In the genomic region with DNA sequence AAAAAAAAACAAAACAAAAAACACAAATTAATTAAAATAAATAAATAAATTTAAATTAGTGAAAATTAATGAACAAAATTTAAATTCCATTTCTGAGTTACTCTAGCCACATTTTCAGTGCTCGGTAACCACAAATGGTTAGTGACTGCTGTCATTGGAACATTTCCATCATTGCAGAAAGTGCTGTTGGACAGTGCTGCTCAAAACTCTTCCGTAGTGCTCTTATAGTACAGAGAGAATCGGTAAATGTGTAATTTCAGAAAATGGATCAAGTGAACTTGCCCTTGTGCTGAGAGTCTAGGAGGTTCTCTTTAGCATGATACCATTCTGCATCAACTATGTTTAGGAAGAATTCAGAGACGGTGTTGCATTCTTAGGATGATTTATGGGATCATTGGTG, we compare ENCODE assay signal across 16 cellular contexts. TPM values are rescaled to one million over a fixed set of nuclear protein-coding genes. Genes with fewer than 3 reads are reported as not detected.
DNase-seq lines count a peak whose midpoint lies in the region; ATAC-seq and TF ChIP-seq lines count a peak whose summit lies in the region.
"Had no signal": no experiment of that assay in that cellular context is flagged by ENCODE, and none has a peak within 500 bp of the region (broad histone marks: within the 10 kb centered on the region; RNA-seq: fewer than 3 reads in every experiment).

No MANE protein-coding gene starts in this region.

- WGBS in hepatocyte (ENCODE audit: low lambda C conversion rate, missing lambda C conversion rate), result 93% methylated on average over 4 of the region's 4 CpGs

- CTCF ChIA-PET in activated CD8-positive, alpha-beta T cell treated with anti-CD3 and anti-CD28 coated beads for 36 hours (lab: Charles Lee), result interaction anchor here (0.8 to 1.0 kb wide), 2 partner anchors 11 to 24 kb away, joined by 3 read pairs; partner anchors contain the start of gene ZNRF1
- CTCF ChIA-PET in activated CD8-positive, alpha-beta T cell treated with anti-CD3 and anti-CD28 coated beads, Interleukin-2, amount 10 ng/mL, durations not matched to agents 7 days and 5 days (lab: Charles Lee), result no interaction called here
- CTCF ChIA-PET in WTC11 (lab: Charles Lee), result no interaction called here

- H3K79me2 ChIP-seq in hepatocyte, result peaks cover 95% of the 10 kb centered on the region

- H3K36me3 Mint-ChIP-seq in activated CD8-positive, alpha-beta T cell treated with anti-CD3 and anti-CD28 coated beads for 36 hours (ENCODE audit: low read depth), result peaks cover 20% of the 10 kb centered on the region
- peaks cover 17% of the 10 kb centered on the region for H3K36me3 Mint-ChIP-seq in activated CD8-positive, alpha-beta T cell treated with anti-CD3 and anti-CD28 coated beads, Interleukin-2, amount 10 ng/mL, durations not matched to agents 7 days and 5 days (ENCODE audit: low read depth)
- H3K36me3 Mint-ChIP-seq in WTC11, result peaks cover 31% of the 10 kb centered on the region
- H3K36me3 Mint-ChIP-seq: CD4-positive, CD25-positive, alpha-beta regulatory T cell had no signal

- H3K9me3 ChIP-seq in hepatocyte (ENCODE audit: low read depth) (peaks cover 14% of the 10 kb centered on the region), right atrium auricular region (peaks cover 0 to 6% of the 10 kb centered on the region in 2 donors)

- no peak overlapping the region for H3K4me2 ChIP-seq in hepatocyte

- H4K20me1 ChIP-seq in hepatocyte (ENCODE audit: insufficient read depth, poor library complexity, severe bottlenecking), result peaks cover 11% of the 10 kb centered on the region

- ATAC-seq in activated CD8-positive, alpha-beta T cell treated with anti-CD3 and anti-CD28 coated beads for 36 hours, result no peak
- no peak for ATAC-seq in activated CD8-positive, alpha-beta T cell treated with anti-CD3 and anti-CD28 coated beads, Interleukin-2, amount 10 ng/mL, durations not matched to agents 7 days and 5 days
- no peak for ATAC-seq in WTC11
- ATAC-seq: Right ventricle myocardium inferior had no signal

- H3K27ac Mint-ChIP-seq in activated CD8-positive, alpha-beta T cell treated with anti-CD3 and anti-CD28 coated beads for 36 hours, result peak overlapping the region; percentile 21
- H3K27ac Mint-ChIP-seq in activated CD8-positive, alpha-beta T cell treated with anti-CD3 and anti-CD28 coated beads, Interleukin-2, amount 10 ng/mL, durations not matched to agents 7 days and 5 days, result no peak overlapping the region
- 0 out of 2 replicates have a peak overlapping the region, but pooled peaks have one; percentile 75 for H3K27ac Mint-ChIP-seq in WTC11

- no peak overlapping the region for H3K4me3 Mint-ChIP-seq in activated CD8-positive, alpha-beta T cell treated with anti-CD3 and anti-CD28 coated beads for 36 hours
- H3K4me3 Mint-ChIP-seq in activated CD8-positive, alpha-beta T cell treated with anti-CD3 and anti-CD28 coated beads, Interleukin-2, amount 10 ng/mL, durations not matched to agents 7 days and 5 days, result no peak overlapping the region
- H3K4me3 Mint-ChIP-seq in WTC11, result no peak overlapping the region
- H3K4me3 Mint-ChIP-seq: H9 had no signal

- H3K36me3 ChIP-seq in hepatocyte (replicated peaks; ENCODE audit: insufficient read depth, low read depth) (no peaks in the 10 kb centered on the region), right atrium auricular region (peaks cover 3% of the 10 kb centered on the region)

- POLR2A ChIA-PET in activated CD8-positive, alpha-beta T cell treated with anti-CD3 and anti-CD28 coated beads for 36 hours (lab: Charles Lee), result interaction anchor here (0.8 to 1.5 kb wide), 2 partner anchors 10 to 12 kb away, joined by 4 read pairs; no protein-coding TSS in a partner anchor
- POLR2A ChIA-PET in activated CD8-positive, alpha-beta T cell treated with anti-CD3 and anti-CD28 coated beads, Interleukin-2, amount 10 ng/mL, durations not matched to agents 7 days and 5 days (lab: Charles Lee), result no interaction called here
- POLR2A ChIA-PET in WTC11 (lab: Charles Lee), result no interaction called here

- no peak for DNase-seq in activated CD8-positive, alpha-beta T cell treated with anti-CD3 and anti-CD28 coated beads for 36 hours
- DNase-seq in activated CD8-positive, alpha-beta T cell treated with anti-CD3 and anti-CD28 coated beads, Interleukin-2, amount 10 ng/mL, durations not matched to agents 7 days and 5 days, result no peak
- peak; percentile 25 for DNase-seq in EH (ENCODE audit: low read depth)
- no peak for DNase-seq in WTC11 (ENCODE audit: low spot score)
- peak; percentile 20 for DNase-seq in fibroblast of mammary gland (ENCODE audit: low read depth)
- no peak for DNase-seq in hepatocyte (ENCODE audit: low spot score)
- DNase-seq in right atrium auricular region (ENCODE audit: low spot score), result no peak
- DNase-seq: AML-193; Caco-2; CD4-positive, CD25-positive, alpha-beta regulatory T cell; H9; MM.1S; NCI-H1105; NCI-H1694; NCI-H524 had no signal

- intact Hi-C loops in activated CD8-positive, alpha-beta T cell treated with anti-CD3 and anti-CD28 coated beads for 36 hours (cut with micrococcal nuclease), result no loop called here

- H3K4me1 ChIP-seq in hepatocyte (ENCODE audit: insufficient read depth) (peaks cover 5% of the 10 kb centered on the region), right atrium auricular region (peaks cover 0 to 29% of the 10 kb centered on the region in 2 donors)

- H3K27me3 ChIP-seq in hepatocyte (no peaks in the 10 kb centered on the region), right atrium auricular region (no peaks in the 10 kb centered on the region)

- peaks cover 29% of the 10 kb centered on the region for H3K4me1 Mint-ChIP-seq in activated CD8-positive, alpha-beta T cell treated with anti-CD3 and anti-CD28 coated beads for 36 hours (ENCODE audit: low read depth)
- peaks cover 9% of the 10 kb centered on the region for H3K4me1 Mint-ChIP-seq in activated CD8-positive, alpha-beta T cell treated with anti-CD3 and anti-CD28 coated beads, Interleukin-2, amount 10 ng/mL, durations not matched to agents 7 days and 5 days (ENCODE audit: low read depth)
- H3K4me1 Mint-ChIP-seq in WTC11, result peaks cover 16% of the 10 kb centered on the region

- H2AFZ ChIP-seq in hepatocyte, result no peak overlapping the region

- peaks cover 12% of the 10 kb centered on the region for H3K9me3 Mint-ChIP-seq in activated CD8-positive, alpha-beta T cell treated with anti-CD3 and anti-CD28 coated beads for 36 hours
- H3K9me3 Mint-ChIP-seq in activated CD8-positive, alpha-beta T cell treated with anti-CD3 and anti-CD28 coated beads, Interleukin-2, amount 10 ng/mL, durations not matched to agents 7 days and 5 days (ENCODE audit: insufficient read depth), result peaks cover 13% of the 10 kb centered on the region
- peaks cover 29% of the 10 kb centered on the region for H3K9me3 Mint-ChIP-seq in WTC11

- H3K27me3 Mint-ChIP-seq in activated CD8-positive, alpha-beta T cell treated with anti-CD3 and anti-CD28 coated beads for 36 hours, result no peaks in the 10 kb centered on the region
- no peaks in the 10 kb centered on the region for H3K27me3 Mint-ChIP-seq in activated CD8-positive, alpha-beta T cell treated with anti-CD3 and anti-CD28 coated beads, Interleukin-2, amount 10 ng/mL, durations not matched to agents 7 days and 5 days (ENCODE audit: low read depth)
- no peaks in the 10 kb centered on the region for H3K27me3 Mint-ChIP-seq in WTC11 (ENCODE audit: low read depth)
- H3K27me3 Mint-ChIP-seq: CD4-positive, CD25-positive, alpha-beta regulatory T cell had no signal

- H3K27ac ChIP-seq in hepatocyte (no peak overlapping the region), right atrium auricular region (no peak overlapping the region)

- H3K4me3 ChIP-seq in fibroblast of mammary gland (ENCODE audit: control insufficient read depth, low read depth, low read length) (no peak overlapping the region), hepatocyte (no peak overlapping the region), right atrium auricular region (no peak overlapping the region)

- no peak for TF ChIP-seq CTCF in activated CD8-positive, alpha-beta T cell treated with anti-CD3 and anti-CD28 coated beads for 36 hours (IDR thresholded peaks at IDR 0.05)
- no peak for TF ChIP-seq CTCF in WTC11 (IDR thresholded peaks at IDR 0.05)
- no peak for TF ChIP-seq CTCF in fibroblast of mammary gland (conservative IDR thresholded peaks at IDR 0.05; ENCODE audit: control insufficient read depth, insufficient read depth, low read depth, low read length)
- TF ChIP-seq CTCF in hepatocyte (IDR thresholded peaks at IDR 0.05; ENCODE audit: poor library complexity), result no peak
- TF ChIP-seq CTCF in right atrium auricular region (IDR thresholded peaks at IDR 0.05), result no peak

- H3K9me2 ChIP-seq in hepatocyte (replicated peaks; ENCODE audit: insufficient read depth), result no peaks in the 10 kb centered on the region

TF ChIP-seq in WTC11, 78 proteins besides CTCF, POLR2A, EP300 and RAD21:
- TF ChIP-seq, protein P1, sequence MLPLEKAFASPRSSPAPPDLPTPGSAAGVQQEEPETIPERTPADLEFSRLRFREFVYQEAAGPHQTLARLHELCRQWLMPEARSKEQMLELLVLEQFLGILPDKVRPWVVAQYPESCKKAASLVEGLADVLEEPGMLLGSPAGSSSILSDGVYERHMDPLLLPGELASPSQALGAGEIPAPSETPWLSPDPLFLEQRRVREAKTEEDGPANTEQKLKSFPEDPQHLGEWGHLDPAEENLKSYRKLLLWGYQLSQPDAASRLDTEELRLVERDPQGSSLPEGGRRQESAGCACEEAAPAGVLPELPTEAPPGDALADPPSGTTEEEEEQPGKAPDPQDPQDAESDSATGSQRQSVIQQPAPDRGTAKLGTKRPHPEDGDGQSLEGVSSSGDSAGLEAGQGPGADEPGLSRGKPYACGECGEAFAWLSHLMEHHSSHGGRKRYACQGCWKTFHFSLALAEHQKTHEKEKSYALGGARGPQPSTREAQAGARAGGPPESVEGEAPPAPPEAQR (CRISPR knock-in tag; IDR thresholded peaks at IDR 0.05), result no peak
- TF ChIP-seq HMGA2 (CRISPR knock-in tag; IDR thresholded peaks at IDR 0.05), result peak; percentile 12; the same call in 1 of the 2 replicates

RNA-seq across cellular contexts. Expression of gene ZNRF1, which starts 23.7 kb away (rescaled TPM):
- 10 to 100 TPM; 11.0 to 13.7 TPM for total RNA-seq in activated CD8-positive, alpha-beta T cell treated with anti-CD3 and anti-CD28 coated beads for 36 hours
- total RNA-seq in activated CD8-positive, alpha-beta T cell treated with anti-CD3 and anti-CD28 coated beads, Interleukin-2, amount 10 ng/mL, durations not matched to agents 7 days and 5 days, result 10 to 100 TPM in 1 of 2 experiments, 1 to 10 TPM in 1; 8.5 to 11.1 TPM
- total RNA-seq in WTC11 (2021) (44.3 to 47.6 TPM (median 46.5 TPM) in 3 replicates), hepatocyte (23.0 and 26.0 TPM in 2 replicates), right atrium auricular region (10 to 100 TPM; 15.3 to 19.8 TPM)
- 46.5 and 47.8 TPM in 2 replicates for polyA plus RNA-seq in hepatocyte

RNA-seq across cellular contexts. Expression of gene WDR59, which starts 37.6 kb away (rescaled TPM):
- total RNA-seq in activated CD8-positive, alpha-beta T cell treated with anti-CD3 and anti-CD28 coated beads for 36 hours, result 10 to 100 TPM; 59.1 to 68.1 TPM
- total RNA-seq in activated CD8-positive, alpha-beta T cell treated with anti-CD3 and anti-CD28 coated beads, Interleukin-2, amount 10 ng/mL, durations not matched to agents 7 days and 5 days, result 10 to 100 TPM; 58.3 to 63.5 TPM
- 100 to 111 TPM (median 102 TPM) in 3 replicates for total RNA-seq in WTC11 (2021)
- total RNA-seq in hepatocyte, result 35.7 and 41.9 TPM in 2 replicates
- polyA plus RNA-seq in hepatocyte, result 32.8 and 39.3 TPM in 2 replicates
- 10 to 100 TPM; 12.5 to 18.0 TPM for total RNA-seq in right atrium auricular region

Comparison
In these comparisons a context has a peak if more than half of its experiments do, and no peak if none do; other contexts are left out.
1. DNase-seq: peak in EH (single experiment) and fibroblast of mammary gland (single experiment); none in activated CD8-positive, alpha-beta T cell treated with anti-CD3 and anti-CD28 coated beads for 36 hours (single experiment), activated CD8-positive, alpha-beta T cell treated with anti-CD3 and anti-CD28 coated beads, Interleukin-2, amount 10 ng/mL, durations not matched to agents 7 days and 5 days (single experiment), WTC11 (single experiment), hepatocyte (single experiment) and right atrium auricular region (single experiment).